9 cellular contexts compared by ENCODE assay signal in the genomic region with DNA sequence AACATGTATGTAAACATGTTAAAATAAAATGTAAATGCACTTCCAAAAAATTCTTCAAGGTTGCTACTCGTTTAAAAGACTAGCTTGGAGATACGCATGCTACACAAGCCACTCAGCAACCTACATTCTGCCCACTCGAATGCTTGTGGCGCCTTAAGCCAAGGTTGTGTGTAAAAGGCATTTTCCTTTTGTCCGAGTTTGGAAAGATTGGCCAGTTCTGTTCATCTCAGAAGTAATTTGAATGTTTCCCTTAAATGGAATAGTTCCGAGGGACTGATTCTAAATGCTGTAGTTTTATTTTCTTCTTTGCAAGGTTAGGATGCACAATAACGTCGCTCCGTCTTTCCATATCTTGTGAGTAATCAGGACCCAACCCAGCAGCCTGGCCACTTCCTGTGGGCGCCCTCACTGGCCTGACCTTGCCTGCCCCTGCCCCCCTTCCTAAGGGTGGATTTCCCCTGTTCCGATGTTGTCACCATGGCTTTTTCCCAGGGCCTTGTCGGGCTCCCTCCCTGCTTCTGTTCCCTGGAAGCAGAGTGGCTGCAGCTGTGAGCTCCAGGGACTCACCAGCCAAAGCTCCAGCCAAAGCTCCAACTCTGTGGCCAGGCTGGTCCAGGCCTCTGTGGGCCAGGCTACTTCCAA.
DNase-seq lines count a peak whose midpoint lies in the region; ATAC-seq and TF ChIP-seq lines count a peak whose summit lies in the region.
"Had no signal": no experiment of that assay in that cellular context is flagged by ENCODE, and none has a peak within 500 bp of the region (broad histone marks: within the 10 kb centered on the region; RNA-seq: fewer than 3 reads in every experiment).

No MANE protein-coding gene starts in this region.

- no peak overlapping the region for H2BK120ac ChIP-seq in neuronal stem cell (ENCODE audit: low read depth, low read length)

- DNase-seq in AG10803 (ENCODE audit: low read depth) (peak; percentile 73), T-helper 17 cell (no peak), fibroblast of the aortic adventitia (ENCODE audit: low read depth) (peak; percentile 44), neuronal stem cell (ENCODE audit: low spot score) (no peak), MM.1S (no peak), NCI-H187 (lab: John Stamatoyannopoulos, UW) (no peak)

- H3K27me3 ChIP-seq in neuronal stem cell (ENCODE audit: control insufficient read depth in 3 of 3, insufficient read depth in 3 of 3, low read depth in 1 of 3, low read length in 3 of 3) (peaks cover 0 to 4% (median 0%) of the 10 kb centered on the region in 3 experiments), MM.1S (replicated peaks; ENCODE audit: insufficient read depth, low read length) (no peaks in the 10 kb centered on the region)

- ATAC-seq in T-helper 17 cell (peak; percentile 41), GM21360 (IDR thresholded peaks at IDR 0.05; ENCODE audit: unreplicated experiment) (no peak), HG02763 (IDR thresholded peaks at IDR 0.05; ENCODE audit: unreplicated experiment) (no peak)

- H3K4me2 ChIP-seq in neuronal stem cell (ENCODE audit: insufficient read depth, low read length, poor library complexity, severe bottlenecking): no peak overlapping the region
- no peak overlapping the region for H3K4me2 ChIP-seq in MM.1S (ENCODE audit: low read depth, low read length)

- no peak overlapping the region for H2BK15ac ChIP-seq in neuronal stem cell (ENCODE audit: low read length)

- H3K4me1 Mint-ChIP-seq in T-helper 17 cell: peaks cover 10% of the 10 kb centered on the region

- H4K8ac ChIP-seq in neuronal stem cell (ENCODE audit: low read depth, low read length): no peak overlapping the region

- H3K4me1 ChIP-seq in neuronal stem cell (ENCODE audit: control insufficient read depth in 2 of 2, insufficient read depth in 1 of 2, low read depth in 1 of 2, low read length in 2 of 2): peaks cover 0 to 5% of the 10 kb centered on the region in 2 donors
- no peaks in the 10 kb centered on the region for H3K4me1 ChIP-seq in MM.1S (ENCODE audit: low read length)

- H3K36me3 ChIP-seq in neuronal stem cell (replicated peaks in 1 of 2; ENCODE audit: control insufficient read depth in 2 of 2, insufficient read depth in 2 of 2, low read length in 2 of 2) (no peaks in the 10 kb centered on the region), MM.1S (replicated peaks; ENCODE audit: insufficient read depth, low read length) (no peaks in the 10 kb centered on the region)

- H3K27me3 Mint-ChIP-seq in T-helper 17 cell: peaks cover 35% of the 10 kb centered on the region

- H3K79me1 ChIP-seq in neuronal stem cell (ENCODE audit: low read depth, low read length): no peaks in the 10 kb centered on the region

- H3K9me2 ChIP-seq in MM.1S (replicated peaks; ENCODE audit: insufficient read depth, low read length): no peaks in the 10 kb centered on the region

- no peaks in the 10 kb centered on the region for H3F3A ChIP-seq in MM.1S (ENCODE audit: insufficient read depth, low read length)

- H3K9ac ChIP-seq in neuronal stem cell (ENCODE audit: low read depth, low read length, poor library complexity) (no peak overlapping the region), MM.1S (ENCODE audit: low read length) (no peak overlapping the region)

- H3K27ac ChIP-seq in neuronal stem cell (replicated peaks; ENCODE audit: low read length) (no peak overlapping the region), MM.1S (ENCODE audit: low read length) (no peak overlapping the region)

- H3K36me3 Mint-ChIP-seq in T-helper 17 cell (ENCODE audit: low read depth): no peaks in the 10 kb centered on the region

- H4K20me1 ChIP-seq in MM.1S (ENCODE audit: insufficient read depth, low read length): no peaks in the 10 kb centered on the region

- H3K27ac Mint-ChIP-seq in T-helper 17 cell: no peak overlapping the region
- H3K27ac Mint-ChIP-seq: activated naive CD4-positive, alpha-beta T cell treated with anti-CD3 and anti-CD28 coated beads, Interleukin-2, amount 50 U/mL, for 72 hours had no signal

- no peak overlapping the region for H2BK12ac ChIP-seq in neuronal stem cell (ENCODE audit: low read length)

- WGBS in neuronal stem cell (ENCODE audit: extremely low coverage in 2 of 2, insufficient read length in 2 of 2, insufficient replicate concordance in 1 of 2), 2 donors: no CpG with 5 or more reads among the region's 12 CpGs

- H3K18ac ChIP-seq in neuronal stem cell (ENCODE audit: low read length): no peak overlapping the region

- no peaks in the 10 kb centered on the region for H3K79me2 ChIP-seq in MM.1S (ENCODE audit: low read length)

- TF ChIP-seq CTCF in AG10803 (conservative IDR thresholded peaks at IDR 0.05; ENCODE audit: low read length): no peak
- no peak for TF ChIP-seq CTCF in fibroblast of the aortic adventitia (IDR thresholded peaks at IDR 0.05; ENCODE audit: insufficient read depth, low read length)
- TF ChIP-seq CTCF in MM.1S (IDR thresholded peaks at IDR 0.05; ENCODE audit: low read length): no peak

- H3K9me3 ChIP-seq in T-helper 17 cell (ENCODE audit: control insufficient read depth, low read length, poor library complexity, severe bottlenecking) (no peaks in the 10 kb centered on the region), neuronal stem cell (replicated peaks in 1 of 2; ENCODE audit: control insufficient read depth in 2 of 2, insufficient read depth in 1 of 2, low read depth in 1 of 2, low read length in 2 of 2) (no peaks in the 10 kb centered on the region), MM.1S (replicated peaks; ENCODE audit: insufficient read depth, low read length) (no peaks in the 10 kb centered on the region)

- H3K4ac ChIP-seq in neuronal stem cell (ENCODE audit: low read length): no peak overlapping the region

- H2AFZ ChIP-seq in neuronal stem cell (ENCODE audit: low read length) (peak overlapping the region; percentile 61), MM.1S (ENCODE audit: low read length) (no peak overlapping the region)

- no peak overlapping the region for H3K4me3 Mint-ChIP-seq in T-helper 17 cell

- H4K91ac ChIP-seq in neuronal stem cell (ENCODE audit: low read depth, low read length, poor library complexity): no peak overlapping the region

- H3K4me3 ChIP-seq in AG10803 (ENCODE audit: low read length) (no peak overlapping the region; the same call in 1 of the 2 replicates), fibroblast of the aortic adventitia (ENCODE audit: low read depth, low read length) (no peak overlapping the region), neuronal stem cell (ENCODE audit: low read length in 2 of 2) (no peak overlapping the region), MM.1S (ENCODE audit: low read length) (no peak overlapping the region)

- no peak overlapping the region for H3K23ac ChIP-seq in neuronal stem cell (ENCODE audit: low read depth, low read length, poor library complexity)

- no peak overlapping the region for H2AK5ac ChIP-seq in neuronal stem cell (ENCODE audit: low read depth, low read length)

- no peak overlapping the region for H3K14ac ChIP-seq in neuronal stem cell (ENCODE audit: low read length)

- H2BK5ac ChIP-seq in neuronal stem cell (ENCODE audit: low read length): no peak overlapping the region

Comparison
In these comparisons a context has a peak if more than half of its experiments do, and no peak if none do; other contexts are left out.
1. DNase-seq: peak in AG10803 (single experiment) and fibroblast of the aortic adventitia (single experiment); none in T-helper 17 cell (0 of 3), neuronal stem cell (single experiment), MM.1S (single experiment) and NCI-H187 (0 of 2).